In the genomic region with DNA sequence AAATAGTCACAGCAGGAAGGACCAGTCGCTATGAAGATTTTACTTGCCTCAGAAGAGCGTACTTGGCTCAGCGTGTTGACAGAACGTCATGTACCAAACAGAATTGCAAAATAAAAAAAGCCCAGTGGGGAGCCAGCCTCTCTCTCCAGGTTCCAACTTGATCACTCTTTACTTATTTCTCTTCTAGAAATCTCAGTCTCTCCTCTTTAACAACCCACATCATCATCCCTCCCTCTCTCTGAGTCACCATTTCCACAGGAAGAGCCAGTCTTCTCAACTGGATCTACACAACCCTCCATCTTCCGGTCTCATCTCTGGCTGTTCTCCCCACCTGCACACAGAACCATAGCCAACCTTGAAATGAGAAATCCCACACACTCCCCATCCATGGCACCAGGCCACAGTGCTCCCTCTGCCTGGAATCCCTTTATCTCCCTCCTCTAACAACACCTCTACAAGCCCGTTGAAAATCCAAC, we compare ENCODE assay signal across 21 cellular contexts.
DNase-seq lines count a peak whose midpoint lies in the region; ATAC-seq, FAIRE-seq and TF ChIP-seq lines count a peak whose summit lies in the region.
"Had no signal": no experiment of that assay in that cellular context is flagged by ENCODE, and none has a peak within 500 bp of the region (broad histone marks: within the 10 kb centered on the region; RNA-seq: fewer than 3 reads in every experiment).

No MANE protein-coding gene starts in this region.

- no peak overlapping the region for H2AFZ ChIP-seq in endothelial cell of umbilical vein (ENCODE audit: low read depth, low read length)
- H2AFZ ChIP-seq in GM23338 = no peak overlapping the region
- H2AFZ ChIP-seq: GM23248, parathyroid adenoma had no signal

- H3K79me2 ChIP-seq in endothelial cell of umbilical vein (ENCODE audit: control insufficient read depth, insufficient read depth, low read length) (no peaks in the 10 kb centered on the region), GM23338 (replicated peaks; ENCODE audit: insufficient read depth) (no peaks in the 10 kb centered on the region)
- H3K79me2 ChIP-seq: parathyroid adenoma had no signal

- no peaks in the 10 kb centered on the region for H3K27me3 ChIP-seq in endothelial cell of umbilical vein (ENCODE audit: control insufficient read depth in 2 of 2, insufficient read depth in 2 of 2, low read length in 2 of 2)
- no peaks in the 10 kb centered on the region for H3K27me3 ChIP-seq in GM23338 (ENCODE audit: insufficient read depth)

- no peak for DNase-seq in activated CD4-positive, alpha-beta T cell treated with anti-CD3 and anti-CD28 coated beads for 36 hours
- DNase-seq in activated CD4-positive, alpha-beta T cell treated with anti-CD3 and anti-CD28 coated beads, Interleukin-2, amount 50 U/mL, for 4 hours = no peak
- DNase-seq in endothelial cell of umbilical vein (ENCODE audit: low read depth, low spot score) (no peak), occipital lobe (lab: John Stamatoyannopoulos, UW) (peak; percentile 46), GM23338 (ENCODE audit: low spot score) (no peak), progenitor cell of endocrine pancreas (ENCODE audit: low spot score, unreplicated experiment) (no peak), NCI-H146 treated with DMSO at 0.1 percent for 48 hours (lab: John Stamatoyannopoulos, UW; ENCODE audit: unreplicated experiment) (no peak)
- DNase-seq: activated CD4-positive, alpha-beta T cell treated with anti-CD3 and anti-CD28 coated beads, Interleukin-2, amount 50 U/mL, for 1 hour; amygdala; CD4-positive, CD25-positive, alpha-beta regulatory T cell; DND-41; erythroblast; GM23248; naive thymus-derived CD4-positive, alpha-beta T cell; NCI-H1436 treated with DMSO at 0.1 percent for 48 hours; stimulated activated CD4-positive, alpha-beta T cell treated with anti-CD3 and anti-CD28 coated beads, Interleukin-4, amount 100 ng/mL, for 1 hour; T-helper 1 cell had no signal

- peak overlapping the region; percentile 29 for H3K27ac Mint-ChIP-seq in activated CD4-positive, alpha-beta T cell treated with anti-CD3 and anti-CD28 coated beads for 36 hours
- H3K27ac Mint-ChIP-seq in GM23338 = no peak overlapping the region
- H3K27ac Mint-ChIP-seq in progenitor cell of endocrine pancreas = no peak overlapping the region
- H3K27ac Mint-ChIP-seq: naive thymus-derived CD4-positive, alpha-beta T cell had no signal

- H3K36me3 ChIP-seq in endothelial cell of umbilical vein (ENCODE audit: control insufficient read depth in 2 of 2, extremely low read depth in 1 of 2, insufficient read depth in 2 of 2, low read length in 2 of 2) (no peaks in the 10 kb centered on the region), GM23338 (ENCODE audit: insufficient read depth) (no peaks in the 10 kb centered on the region)

- H4K20me1 ChIP-seq in endothelial cell of umbilical vein (replicated peaks; ENCODE audit: control insufficient read depth, extremely low read depth, insufficient read depth, low read length) = no peaks in the 10 kb centered on the region
- H4K20me1 ChIP-seq in GM23338 (replicated peaks; ENCODE audit: insufficient read depth) = no peaks in the 10 kb centered on the region

- no peaks in the 10 kb centered on the region for H3F3A ChIP-seq in GM23338 (replicated peaks; ENCODE audit: low read depth)

- intact Hi-C loops in activated CD4-positive, alpha-beta T cell treated with anti-CD3 and anti-CD28 coated beads for 36 hours (cut with DNase I, micrococcal nuclease) = no loop called here
- intact Hi-C loops in endothelial cell of umbilical vein (cut with micrococcal nuclease) = loop anchor here (10.0 kb wide), 1 partner anchor 876 kb away; the partner anchor contains the start of gene WAPL

- TF ChIP-seq CTCF in endothelial cell of umbilical vein (IDR thresholded peaks at IDR 0.05; ENCODE audit: extremely low read depth in 1 of 2, insufficient read depth in 1 of 2, low read depth in 1 of 2, low read length in 2 of 2) = no peak
- TF ChIP-seq CTCF in GM23338 (conservative IDR thresholded peaks at IDR 0.05; ENCODE audit: low read depth in 2 of 2) = no peak
- no peak for TF ChIP-seq CTCF in progenitor cell of endocrine pancreas (IDR thresholded peaks at IDR 0.05; ENCODE audit: unreplicated experiment)

- no peaks in the 10 kb centered on the region for H3K9me2 ChIP-seq in GM23338 (ENCODE audit: insufficient read depth)

- no peak overlapping the region for H3K27ac ChIP-seq in endothelial cell of umbilical vein (ENCODE audit: insufficient read depth, low read depth, low read length)
- no peak overlapping the region for H3K27ac ChIP-seq in GM23338 (ENCODE audit: low read depth)
- H3K27ac ChIP-seq: coronary artery, GM23248, parathyroid adenoma had no signal

- no peaks in the 10 kb centered on the region for H3K4me1 Mint-ChIP-seq in activated CD4-positive, alpha-beta T cell treated with anti-CD3 and anti-CD28 coated beads for 36 hours
- H3K4me1 Mint-ChIP-seq in GM23338 (no peaks in the 10 kb centered on the region; the same call in 2 of the 3 replicates), progenitor cell of endocrine pancreas (ENCODE audit: low read depth) (peaks cover 7% of the 10 kb centered on the region)

- H3K27me3 Mint-ChIP-seq in activated CD4-positive, alpha-beta T cell treated with anti-CD3 and anti-CD28 coated beads for 36 hours = peaks cover 3% of the 10 kb centered on the region
- H3K27me3 Mint-ChIP-seq in GM23338 (ENCODE audit: insufficient read depth, low read depth, poor library complexity) (peaks cover 2% of the 10 kb centered on the region), progenitor cell of endocrine pancreas (peaks cover 20% of the 10 kb centered on the region)

- no peak for FAIRE-seq in endothelial cell of umbilical vein (lab: Jason Lieb, UNC)

- POLR2A ChIA-PET in activated CD4-positive, alpha-beta T cell treated with anti-CD3 and anti-CD28 coated beads for 36 hours (lab: Charles Lee) = no interaction called here
- POLR2A ChIA-PET in endothelial cell of umbilical vein (lab: Charles Lee) = no interaction called here

- no peak for TF ChIP-seq POLR2A in endothelial cell of umbilical vein (IDR thresholded peaks at IDR 0.05; ENCODE audit: low read depth, low read length)

- no peak overlapping the region for H3K4me3 Mint-ChIP-seq in activated CD4-positive, alpha-beta T cell treated with anti-CD3 and anti-CD28 coated beads for 36 hours
- H3K4me3 Mint-ChIP-seq in GM23338 (no peak overlapping the region), progenitor cell of endocrine pancreas (ENCODE audit: low read depth) (no peak overlapping the region)
- H3K4me3 Mint-ChIP-seq: CD4-positive, CD25-positive, alpha-beta regulatory T cell; naive thymus-derived CD4-positive, alpha-beta T cell had no signal

- no peaks in the 10 kb centered on the region for H3K9me1 ChIP-seq in endothelial cell of umbilical vein (replicated peaks; ENCODE audit: control insufficient read depth, extremely low read depth, insufficient read depth, low read length)

- no peaks in the 10 kb centered on the region for H3K9me3 ChIP-seq in endothelial cell of umbilical vein (replicated peaks; ENCODE audit: control insufficient read depth, insufficient read depth, low read length)

- CTCF ChIA-PET in activated CD4-positive, alpha-beta T cell treated with anti-CD3 and anti-CD28 coated beads for 36 hours (lab: Charles Lee) = no interaction called here
- CTCF ChIA-PET in endothelial cell of umbilical vein (lab: Charles Lee) = no interaction called here

- no peak overlapping the region for H3K4me3 ChIP-seq in endothelial cell of umbilical vein (replicated peaks in 1 of 3; ENCODE audit: insufficient read depth in 1 of 3, low read depth in 1 of 3, low read length in 3 of 3)
- H3K4me3 ChIP-seq in GM23338 = no peak overlapping the region
- H3K4me3 ChIP-seq: coronary artery, GM23248 had no signal

- no peaks in the 10 kb centered on the region for H3K9me3 Mint-ChIP-seq in activated CD4-positive, alpha-beta T cell treated with anti-CD3 and anti-CD28 coated beads for 36 hours (ENCODE audit: low read depth)
- H3K9me3 Mint-ChIP-seq in GM23338 (peaks cover 99% of the 10 kb centered on the region), progenitor cell of endocrine pancreas (ENCODE audit: low read depth) (no peaks in the 10 kb centered on the region)

- H3K36me3 Mint-ChIP-seq in activated CD4-positive, alpha-beta T cell treated with anti-CD3 and anti-CD28 coated beads for 36 hours (ENCODE audit: low read depth) = no peaks in the 10 kb centered on the region
- H3K36me3 Mint-ChIP-seq in GM23338 (ENCODE audit: low read depth) = peaks cover 8% of the 10 kb centered on the region
- no peaks in the 10 kb centered on the region for H3K36me3 Mint-ChIP-seq in progenitor cell of endocrine pancreas (ENCODE audit: insufficient read depth)
- H3K36me3 Mint-ChIP-seq: CD4-positive, CD25-positive, alpha-beta regulatory T cell had no signal

- BruUV-seq in endothelial cell of umbilical vein (replicated peaks; lab: Mats Ljungman, UMichigan) = no TSS peak

- no peak overlapping the region for H3K4me2 ChIP-seq in endothelial cell of umbilical vein (ENCODE audit: insufficient read depth, low read length)
- H3K4me2 ChIP-seq in GM23338 = no peak overlapping the region

- dilution Hi-C loops in endothelial cell of umbilical vein (cut with MboI; ENCODE audit: extremely low pct_ligation_motif_present, low sequenced_read_pairs) = no loop called here

- H3K9ac ChIP-seq in endothelial cell of umbilical vein (replicated peaks; ENCODE audit: extremely low read depth, insufficient read depth, low read length) = no peak overlapping the region
- H3K9ac ChIP-seq: GM23248, parathyroid adenoma had no signal

- ATAC-seq in activated CD4-positive, alpha-beta T cell treated with anti-CD3 and anti-CD28 coated beads for 36 hours = no peak
- ATAC-seq in GM23338 = no peak
- ATAC-seq in GM21381 (IDR thresholded peaks at IDR 0.05; ENCODE audit: unreplicated experiment) = no peak
- ATAC-seq: naive thymus-derived CD4-positive, alpha-beta T cell; Right ventricle myocardium inferior had no signal

- H3K4me1 ChIP-seq in endothelial cell of umbilical vein (ENCODE audit: control insufficient read depth, extremely low read depth, insufficient read depth, low read length) (peaks cover 22% of the 10 kb centered on the region), GM23338 (ENCODE audit: insufficient read depth) (no peaks in the 10 kb centered on the region)
- H3K4me1 ChIP-seq: parathyroid adenoma had no signal

TF ChIP-seq in endothelial cell of umbilical vein, 7 proteins besides CTCF, POLR2A, EP300 and RAD21:
- TF ChIP-seq EZH2 (IDR thresholded peaks at IDR 0.05; ENCODE audit: borderline replicate concordance, low read depth, low read length, severe bottlenecking) (no peak), FOS (IDR thresholded peaks at IDR 0.05; ENCODE audit: borderline replicate concordance, insufficient read depth, low read length) (peak; percentile 29)

TF ChIP-seq in GM23338, 12 proteins besides CTCF, POLR2A, EP300 and RAD21 (continues in another document):
- no peak for TF ChIP-seq NANOG (IDR thresholded peaks at IDR 0.05; ENCODE audit: borderline replicate concordance)
